14 cellular contexts compared by ENCODE assay signal in genomic region chr1:174913225-174913903, GRCh38.
DNase-seq lines count a peak whose midpoint lies in the region; ATAC-seq and TF ChIP-seq lines count a peak whose summit lies in the region.
"Had no signal": no experiment of that assay in that cellular context is flagged by ENCODE, and none has a peak within 500 bp of the region (broad histone marks: within the 10 kb centered on the region; RNA-seq: fewer than 3 reads in every experiment).

No MANE protein-coding gene starts in this region.

- H2AFZ ChIP-seq in hepatocyte: no peak overlapping the region

- no peaks in the 10 kb centered on the region for H4K20me1 ChIP-seq in hepatocyte (ENCODE audit: insufficient read depth, poor library complexity, severe bottlenecking)

- H3K9me2 ChIP-seq in hepatocyte (replicated peaks; ENCODE audit: insufficient read depth): no peaks in the 10 kb centered on the region

- no peak for TF ChIP-seq CTCF in hepatocyte (IDR thresholded peaks at IDR 0.05; ENCODE audit: poor library complexity)

- H3K36me3 Mint-ChIP-seq in T-cell: peaks cover 17% of the 10 kb centered on the region

- WGBS in hepatocyte (ENCODE audit: low lambda C conversion rate, missing lambda C conversion rate): 30% methylated on average over 5 of the region's 5 CpGs
- WGBS in urinary bladder: 42% methylated on average over 5 of the region's 5 CpGs

- H3K36me3 ChIP-seq in hepatocyte (replicated peaks; ENCODE audit: insufficient read depth, low read depth) (no peaks in the 10 kb centered on the region), urinary bladder (ENCODE audit: insufficient read depth) (no peaks in the 10 kb centered on the region)

- H3K27ac ChIP-seq in hepatocyte (peak overlapping the region; percentile 53), urinary bladder (ENCODE audit: low read depth) (peak overlapping the region; percentile 23)

- no peak for ATAC-seq in stimulated activated naive CD8-positive, alpha-beta T cell treated with anti-CD3 and anti-CD28 coated beads, Interleukin-15, amount 100 ng/mL, for 72 hours
- ATAC-seq in stimulated activated naive CD8-positive, alpha-beta T cell treated with anti-CD3 and anti-CD28 coated beads, Interleukin-15, Interleukin-2, amounts not matched to agents 100 U/mL and 50 U/mL, for 24 hours: no peak
- ATAC-seq in T-cell (replicated peaks in 1 of 4) (no peak), GM18870 (IDR thresholded peaks at IDR 0.05; ENCODE audit: unreplicated experiment) (no peak), GM21526 (IDR thresholded peaks at IDR 0.05; ENCODE audit: low FRiP score, unreplicated experiment) (no peak), HG03342 (IDR thresholded peaks at IDR 0.05; ENCODE audit: unreplicated experiment) (no peak)

- H3K27me3 ChIP-seq in hepatocyte: no peaks in the 10 kb centered on the region

- H3K4me3 ChIP-seq in hepatocyte: no peak overlapping the region
- no peak overlapping the region for H3K4me3 ChIP-seq in urinary bladder (ENCODE audit: low read depth, low read length)

- no peaks in the 10 kb centered on the region for H3K9me3 Mint-ChIP-seq in stimulated activated naive CD8-positive, alpha-beta T cell treated with anti-CD3 and anti-CD28 coated beads, Interleukin-15, amount 100 ng/mL, for 72 hours
- H3K9me3 Mint-ChIP-seq in T-cell: no peaks in the 10 kb centered on the region

- no peak overlapping the region for H3K4me3 Mint-ChIP-seq in stimulated activated naive CD8-positive, alpha-beta T cell treated with anti-CD3 and anti-CD28 coated beads, Interleukin-15, amount 100 ng/mL, for 72 hours
- H3K4me3 Mint-ChIP-seq in T-cell: no peak overlapping the region

- no peaks in the 10 kb centered on the region for H3K9me3 ChIP-seq in hepatocyte (ENCODE audit: low read depth)

- no peaks in the 10 kb centered on the region for H3K27me3 Mint-ChIP-seq in stimulated activated naive CD8-positive, alpha-beta T cell treated with anti-CD3 and anti-CD28 coated beads, Interleukin-15, amount 100 ng/mL, for 72 hours
- no peaks in the 10 kb centered on the region for H3K27me3 Mint-ChIP-seq in T-cell

- peaks cover 24% of the 10 kb centered on the region for H3K4me1 Mint-ChIP-seq in stimulated activated naive CD8-positive, alpha-beta T cell treated with anti-CD3 and anti-CD28 coated beads, Interleukin-15, amount 100 ng/mL, for 72 hours
- peaks cover 20 to 42% (median 31%) of the 10 kb centered on the region in 3 donors for H3K4me1 Mint-ChIP-seq in T-cell

- peak overlapping the region; percentile 43 for H3K4me2 ChIP-seq in hepatocyte

- H3K79me2 ChIP-seq in hepatocyte: peaks cover 2% of the 10 kb centered on the region

- peak overlapping the region; percentile 40 to 87 for H3K27ac Mint-ChIP-seq in stimulated activated naive CD8-positive, alpha-beta T cell treated with anti-CD3 and anti-CD28 coated beads, Interleukin-15, amount 100 ng/mL, for 72 hours
- H3K27ac Mint-ChIP-seq in T-cell: peak overlapping the region; percentile 39 to 71

- H3K4me1 ChIP-seq in hepatocyte (ENCODE audit: insufficient read depth) (peaks cover 30% of the 10 kb centered on the region), urinary bladder (ENCODE audit: insufficient read depth) (no peaks in the 10 kb centered on the region)

- CTCF ChIA-PET in T-cell (lab: Charles Lee): interaction anchor here in 1 of 2 donors (0.6 to 1.3 kb wide), 4 partner anchors 29 to 632 kb away, joined by 3 to 4 read pairs (median 4); no protein-coding TSS in a partner anchor

- no peak for DNase-seq in stimulated activated naive CD8-positive, alpha-beta T cell treated with anti-CD3 and anti-CD28 coated beads, Interleukin-15, amount 100 ng/mL, for 72 hours
- DNase-seq in stimulated activated naive CD8-positive, alpha-beta T cell treated with anti-CD3 and anti-CD28 coated beads, Interleukin-15, Interleukin-2, amounts not matched to agents 100 U/mL and 50 U/mL, for 24 hours: no peak
- DNase-seq in T-cell (no peak), hepatocyte (ENCODE audit: low spot score) (peak; percentile 8)
- DNase-seq: AML-193, GF-D8, HCEC 1CT, NCI-H1436, NCI-H2029 treated with DMSO at 0.1 percent for 48 hours, NCI-H510A had no signal

- POLR2A ChIA-PET in T-cell (lab: Charles Lee): interaction anchor here (0.5 to 0.7 kb wide), 4 partner anchors 26 to 451 kb away, joined by 5 to 11 read pairs (median 6); no protein-coding TSS in a partner anchor
